In genomic region chr2:61889212-61889956, GRCh38 we compare ENCODE assay signal across 8 cellular contexts. TPM values are rescaled to one million over a fixed set of nuclear protein-coding genes. Genes with fewer than 3 reads are reported as not detected.
A peak's percentile ranks its signal among the peaks of the same experiment; 100 is the strongest.
DNase-seq lines count a peak whose midpoint lies in the region; ATAC-seq, FAIRE-seq and TF ChIP-seq lines count a peak whose summit lies in the region.

No MANE protein-coding gene starts in this region.

- peaks cover 11% of the 10 kb centered on the region for H3K4me1 ChIP-seq in OCI-LY3 (ENCODE audit: low read length)
- H3K4me1 ChIP-seq in pancreas, result peaks cover 5 to 14% (median 5%) of the 10 kb centered on the region in 3 donors

- H3K79me2 ChIP-seq in OCI-LY3 (ENCODE audit: low read length), result peaks cover 47% of the 10 kb centered on the region

- H3K27ac ChIP-seq in OCI-LY3 (ENCODE audit: low read length) (no peak overlapping the region), epithelial cell of prostate (peak overlapping the region; percentile 86), pancreas (peak overlapping the region in 3 of 4 donors; percentile 97 to 99 (median 99))

- no peaks in the 10 kb centered on the region for H3K27me3 ChIP-seq in OCI-LY3 (ENCODE audit: low read depth, low read length)
- H3K27me3 ChIP-seq in pancreas, result no peaks in the 10 kb centered on the region

- no peak overlapping the region for H2AFZ ChIP-seq in OCI-LY3 (ENCODE audit: low read depth, low read length)

- H3K9ac ChIP-seq in OCI-LY3 (ENCODE audit: low read length), result no peak overlapping the region

- H3K4me3 ChIP-seq in OCI-LY3 (ENCODE audit: low read length), result peak overlapping the region; percentile 91
- peak overlapping the region in 3 of 4 donors; percentile 77 to 94 (median 88) for H3K4me3 ChIP-seq in pancreas

- TF ChIP-seq CTCF in OCI-LY3 (IDR thresholded peaks at IDR 0.05; ENCODE audit: low read depth, low read length) (no peak), pancreas (IDR thresholded peaks at IDR 0.05) (no peak)

- DNase-seq in DMS53 treated with DMSO at 0.1 percent for 48 hours (lab: John Stamatoyannopoulos, UW; ENCODE audit: unreplicated experiment) (peak; percentile 47), epithelial cell of prostate (ENCODE audit: low read depth, low spot score) (no peak), pancreas (peak in 5 of 6 donors; percentile 26 to 59 (median 39)), islet precursor cell (no peak), NCI-H2107 treated with DMSO at 0.1 percent for 48 hours (lab: John Stamatoyannopoulos, UW; ENCODE audit: unreplicated experiment) (no peak)

- peaks cover 35% of the 10 kb centered on the region for H4K20me1 ChIP-seq in OCI-LY3 (ENCODE audit: insufficient read depth, low read length)

- ATAC-seq in pancreas (peak; percentile 7 to 9 (median 8)), GM19467 (IDR thresholded peaks at IDR 0.05; ENCODE audit: unreplicated experiment) (no peak), GM18511 (IDR thresholded peaks at IDR 0.05; ENCODE audit: unreplicated experiment) (no peak)

- WGBS in pancreas, 2 donors, result 51 to 54% methylated on average over 36 of the region's 36 CpGs

- H3K9me3 ChIP-seq in OCI-LY3 (ENCODE audit: insufficient read depth, low read length) (no peaks in the 10 kb centered on the region), pancreas (no peaks in the 10 kb centered on the region)

- H3K36me3 ChIP-seq in OCI-LY3 (replicated peaks; ENCODE audit: low read depth, low read length), result peaks cover 27% of the 10 kb centered on the region
- H3K36me3 ChIP-seq in pancreas, result peaks cover 0 to 4% (median 3%) of the 10 kb centered on the region in 3 donors

- FAIRE-seq in pancreas (lab: Jason Lieb, UNC), result no peak

- H3K4me2 ChIP-seq in OCI-LY3 (ENCODE audit: low read length), result peak overlapping the region; percentile 48

- intact Hi-C loops in pancreas (cut with DNase I), result no loop called here

RNA-seq across cellular contexts. Expression of gene CCT4, which starts 0.9 kb away (rescaled TPM):
- total RNA-seq in pancreas, result 100 to 1,000 TPM in 1 of 6 donors, 10 to 100 TPM in 5; 60.0 to 101 (median 77.1) TPM
- polyA plus RNA-seq in pancreas, result 10 to 100 TPM; 24.6 to 44.8 TPM

RNA-seq across cellular contexts. Expression of gene COMMD1, which starts 16.1 kb away (rescaled TPM):
- total RNA-seq in pancreas, result 10 to 100 TPM in 5 of 6 donors, 1 to 10 TPM in 1; 9.3 to 21.1 (median 14.3) TPM
- polyA plus RNA-seq in pancreas, result 10 to 100 TPM; 17.4 to 27.0 TPM

RNA-seq across cellular contexts. Expression of gene FAM161A, which starts 35.5 kb away (rescaled TPM):
- 1 to 10 TPM; 1.3 to 4.6 (median 2.5) TPM for total RNA-seq in pancreas
- 1 to 10 TPM; 1.9 to 5.0 TPM for polyA plus RNA-seq in pancreas

Comparison
In these comparisons a context has a peak if more than half of its experiments do, and no peak if none do; other contexts are left out.
1. DNase-seq: peak in DMS53 treated with DMSO at 0.1 percent for 48 hours (single experiment) and pancreas (5 of 6); none in epithelial cell of prostate (single experiment), islet precursor cell (single experiment) and NCI-H2107 treated with DMSO at 0.1 percent for 48 hours (single experiment).
2. ATAC-seq: peak in pancreas (4 of 4); none in GM19467 (single experiment) and GM18511 (single experiment).